10 cellular contexts compared by ENCODE assay signal in the genomic region with DNA sequence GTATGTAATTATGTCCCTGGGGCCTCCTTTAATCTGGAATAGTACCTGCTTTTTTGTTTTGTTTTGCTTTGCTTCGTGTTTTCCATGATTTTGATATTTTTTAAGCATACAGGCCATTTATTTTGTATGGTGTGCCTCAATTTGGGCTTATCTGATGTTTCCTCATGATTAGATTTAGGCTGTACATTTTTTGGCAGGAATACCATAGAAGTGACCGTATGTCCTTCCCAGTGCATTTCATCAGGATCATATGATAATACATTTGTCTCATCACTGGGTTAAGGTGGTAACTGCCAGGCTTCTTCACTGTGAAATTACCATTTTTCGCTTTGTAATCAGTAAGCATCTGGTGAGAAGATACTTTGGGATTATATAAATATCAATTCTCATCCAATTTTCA.
"Had no signal": no experiment of that assay in that cellular context is flagged by ENCODE, and none has a peak within 500 bp of the region (broad histone marks: within the 10 kb centered on the region; RNA-seq: fewer than 3 reads in every experiment).

No MANE protein-coding gene starts in this region.

- H3K27ac Mint-ChIP-seq: H9 had no signal

- H3K27me3 Mint-ChIP-seq: IgD-negative memory B cell had no signal

- ATAC-seq: GM23338, HepG2 had no signal

- H2AFZ ChIP-seq: GM23338 had no signal

- H3K9me3 Mint-ChIP-seq: GM23338, H9, IgD-negative memory B cell had no signal

- H3K4me3 Mint-ChIP-seq: GM23338, H9, IgD-negative memory B cell had no signal

- H3K4me2 ChIP-seq: GM23338, KMS-11 had no signal

- H3K4me3 ChIP-seq: GM23338 had no signal

- FAIRE-seq: H1, H54, HepG2 had no signal

- H3K27ac ChIP-seq: HL-60, KMS-11 had no signal

- DNase-seq: H9, HCEC 1CT, KBM-7 had no signal

- H3K9ac ChIP-seq: KMS-11 had no signal

- H3K4me1 Mint-ChIP-seq: GM23338, H9 had no signal
